26 cellular contexts compared by ENCODE assay signal in genomic region chr2:198438326-198438725, GRCh38.
"Had no signal": no experiment of that assay in that cellular context is flagged by ENCODE, and none has a peak within 500 bp of the region (broad histone marks: within the 10 kb centered on the region; RNA-seq: fewer than 3 reads in every experiment).

No MANE protein-coding gene starts in this region.

- H2AFZ ChIP-seq: hepatocyte, parathyroid adenoma had no signal

- H3K36me3 Mint-ChIP-seq: naive B cell; stimulated activated naive B cell treated with anti-CD40 and anti-IgM and Interleukin-4, amounts not matched to agents 10 μg/mL and 1 μg/mL and 100 μg/mL, for 72 hours had no signal

- H3K9me3 Mint-ChIP-seq: dendritic cell treated with granulocyte-macrophage colony-stimulating factor and Interleukin-4, amounts not matched to agents 40 ng/mL and 50 ng/mL, for 4 days; nephron; stimulated activated naive B cell treated with anti-CD40 and anti-IgM and Interleukin-4, amounts not matched to agents 10 μg/mL and 1 μg/mL and 100 μg/mL, for 72 hours; stimulated activated naive CD8-positive, alpha-beta T cell treated with anti-CD3 and anti-CD28 coated beads, Interleukin-15, amount 100 ng/mL, for 72 hours had no signal

- H3K27me3 Mint-ChIP-seq: dendritic cell treated with granulocyte-macrophage colony-stimulating factor and Interleukin-4, amounts not matched to agents 40 ng/mL and 50 ng/mL, for 4 days; stimulated activated naive B cell treated with anti-CD40 and anti-IgM and Interleukin-4, amounts not matched to agents 10 μg/mL and 1 μg/mL and 100 μg/mL, for 72 hours had no signal

- H3K4me2 ChIP-seq: hepatocyte had no signal

- H3K4me3 ChIP-seq: esophagus squamous epithelium, hepatocyte, lung, prostate gland, sigmoid colon, skin epidermis, testis, tibial nerve, upper lobe of right lung had no signal

- H3K27me3 ChIP-seq: esophagus squamous epithelium, sigmoid colon, testis, tibial nerve, upper lobe of right lung had no signal

- H3K4me3 Mint-ChIP-seq: dendritic cell treated with granulocyte-macrophage colony-stimulating factor and Interleukin-4, amounts not matched to agents 40 ng/mL and 50 ng/mL, for 4 days; effector memory CD8-positive, alpha-beta T cell; naive B cell; nephron; stimulated activated naive B cell treated with anti-CD40 and anti-IgM and Interleukin-4, amounts not matched to agents 10 μg/mL and 1 μg/mL and 100 μg/mL, for 72 hours; stimulated activated naive CD8-positive, alpha-beta T cell treated with anti-CD3 and anti-CD28 coated beads, Interleukin-15, amount 100 ng/mL, for 72 hours had no signal

- H3K27ac ChIP-seq: esophagus squamous epithelium, hepatocyte, parathyroid adenoma, prostate gland, sigmoid colon, skin epidermis, testis, tibial nerve, upper lobe of right lung had no signal

- ATAC-seq: effector memory CD8-positive, alpha-beta T cell; left colon; left ventricle myocardium superior; stimulated activated naive B cell treated with anti-CD40 and anti-IgM and Interleukin-4, amounts not matched to agents 10 μg/mL and 1 μg/mL and 100 μg/mL, for 72 hours; stimulated activated naive CD8-positive, alpha-beta T cell treated with anti-CD3 and anti-CD28 coated beads, Interleukin-15, amount 100 ng/mL, for 72 hours; upper lobe of right lung had no signal

- H3K9ac ChIP-seq: parathyroid adenoma had no signal

- H3K4me1 Mint-ChIP-seq: naive B cell; stimulated activated naive B cell treated with anti-CD40 and anti-IgM and Interleukin-4, amounts not matched to agents 10 μg/mL and 1 μg/mL and 100 μg/mL, for 72 hours had no signal

- H3K9me3 ChIP-seq: esophagus squamous epithelium, prostate gland, sigmoid colon, testis, tibial nerve, upper lobe of right lung had no signal

- H3K4me1 ChIP-seq: esophagus squamous epithelium, parathyroid adenoma, prostate gland, sigmoid colon, testis, tibial nerve, upper lobe of right lung had no signal

- H3K27ac Mint-ChIP-seq: dendritic cell treated with granulocyte-macrophage colony-stimulating factor and Interleukin-4, amounts not matched to agents 40 ng/mL and 50 ng/mL, for 4 days; effector memory CD8-positive, alpha-beta T cell; naive B cell; nephron; stimulated activated naive B cell treated with anti-CD40 and anti-IgM and Interleukin-4, amounts not matched to agents 10 μg/mL and 1 μg/mL and 100 μg/mL, for 72 hours; stimulated activated naive CD8-positive, alpha-beta T cell treated with anti-CD3 and anti-CD28 coated beads, Interleukin-15, amount 100 ng/mL, for 72 hours had no signal

- FAIRE-seq: colon, kidney had no signal

- DNase-seq: effector memory CD8-positive, alpha-beta T cell; esophagus squamous epithelium; foreskin melanocyte; head of caudate nucleus; kidney; left colon; left ventricle myocardium superior; mesendoderm; naive B cell; occipital lobe; sigmoid colon; stimulated activated CD4-positive, alpha-beta T cell treated with anti-CD3 and anti-CD28 coated beads, Interleukin-2, amount 100 ng/mL, for 24 hours; stimulated activated CD4-positive, alpha-beta T cell treated with anti-CD3 and anti-CD28 coated beads, Interleukin-4, amount 100 ng/mL, for 4 hours; stimulated activated naive B cell treated with anti-CD40 and anti-IgM and Interleukin-4, amounts not matched to agents 10 μg/mL and 1 μg/mL and 100 μg/mL, for 72 hours; stimulated activated naive CD8-positive, alpha-beta T cell treated with anti-CD3 and anti-CD28 coated beads, Interleukin-15, amount 100 ng/mL, for 72 hours; testis; upper lobe of right lung had no signal

- H3K36me3 ChIP-seq: esophagus squamous epithelium, prostate gland, sigmoid colon, tibial nerve, upper lobe of right lung had no signal

- H3K79me2 ChIP-seq: hepatocyte, parathyroid adenoma had no signal
